1 cellular context compared by ENCODE assay signal in genomic region chr9:35661756-35662350, GRCh38.
TF ChIP-seq lines count a peak whose summit lies in the region.

No MANE protein-coding gene starts in this region.

TF ChIP-seq in HepG2, 621 proteins besides CTCF, POLR2A, EP300 and RAD21:
- TF ChIP-seq, protein P1, sequence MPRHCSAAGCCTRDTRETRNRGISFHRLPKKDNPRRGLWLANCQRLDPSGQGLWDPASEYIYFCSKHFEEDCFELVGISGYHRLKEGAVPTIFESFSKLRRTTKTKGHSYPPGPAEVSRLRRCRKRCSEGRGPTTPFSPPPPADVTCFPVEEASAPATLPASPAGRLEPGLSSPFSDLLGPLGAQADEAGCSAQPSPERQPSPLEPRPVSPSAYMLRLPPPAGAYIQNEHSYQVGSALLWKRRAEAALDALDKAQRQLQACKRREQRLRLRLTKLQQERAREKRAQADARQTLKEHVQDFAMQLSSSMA (CRISPR knock-in tag; IDR thresholded peaks at IDR 0.05) = no peak
- TF ChIP-seq ZNF235 (CRISPR knock-in tag; IDR thresholded peaks at IDR 0.05; ENCODE audit: borderline replicate concordance) (peak; percentile 43; the same call in 1 of the 2 replicates), ZFY (CRISPR knock-in tag; IDR thresholded peaks at IDR 0.05) (0 out of 2 replicates have a peak, but pooled peaks have one; percentile 20), CEBPB (IDR thresholded peaks at IDR 0.05; ENCODE audit: borderline replicate concordance, low read depth, low read length) (no peak), GFI1 (CRISPR knock-in tag; IDR thresholded peaks at IDR 0.05; ENCODE audit: borderline replicate concordance) (peak; percentile 50; the same call in 1 of the 2 replicates), ZNF24 (IDR thresholded peaks at IDR 0.05) (no peak), MAFF (IDR thresholded peaks at IDR 0.05; ENCODE audit: low read depth, low read length) (no peak), HNF4A (CRISPR knock-in tag; IDR thresholded peaks at IDR 0.05) (peak; percentile 22; the same call in 1 of the 2 replicates), ZSCAN30 (CRISPR knock-in tag; IDR thresholded peaks at IDR 0.05) (no peak), ZNF510 (CRISPR knock-in tag; IDR thresholded peaks at IDR 0.05; ENCODE audit: low read depth) (no peak), ZNF3 (CRISPR knock-in tag; IDR thresholded peaks at IDR 0.05) (no peak), ADNP (CRISPR knock-in tag; IDR thresholded peaks at IDR 0.05) (no peak), ZNF709 (CRISPR knock-in tag; IDR thresholded peaks at IDR 0.05) (no peak), ZNF576 (CRISPR knock-in tag; IDR thresholded peaks at IDR 0.05) (no peak), ZFP36L2 (CRISPR knock-in tag; IDR thresholded peaks at IDR 0.05) (no peak)
